In the genomic region with DNA sequence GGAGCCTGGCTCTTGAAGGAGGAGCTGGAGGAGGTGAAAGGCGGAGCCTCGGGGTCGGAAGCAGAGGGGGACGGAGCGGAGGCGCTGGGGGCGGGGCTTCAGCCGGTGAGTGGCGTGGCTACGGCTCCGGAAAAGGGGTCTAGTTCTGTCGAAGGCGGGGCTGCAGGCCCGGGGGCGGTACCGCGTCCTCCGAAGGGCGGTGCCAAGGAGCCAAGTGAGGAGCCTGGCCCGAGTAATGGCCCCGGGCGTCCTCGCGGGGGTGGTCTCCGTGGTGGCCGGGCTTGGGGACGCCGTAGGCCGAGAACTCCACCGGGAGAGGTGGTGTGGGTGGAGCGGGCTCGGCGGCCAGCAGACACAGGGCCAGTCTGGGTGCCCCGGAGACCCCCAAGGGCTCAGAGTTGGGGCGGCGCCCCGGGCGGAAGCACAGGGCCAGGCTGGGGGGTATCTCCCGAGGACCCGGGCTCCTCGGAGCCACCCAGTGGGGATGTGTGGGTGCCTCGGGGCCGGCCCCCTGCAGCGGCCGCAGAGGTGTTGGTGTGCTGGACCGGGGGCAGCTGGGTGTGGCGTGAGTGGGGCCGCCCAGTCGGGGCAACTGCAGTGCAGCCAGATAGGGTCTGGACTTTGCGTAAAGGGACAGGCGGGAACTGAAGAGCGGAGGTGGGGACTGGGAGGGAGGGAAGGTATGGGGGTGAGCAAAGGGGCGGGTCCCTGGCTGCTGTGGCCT, we compare ENCODE assay signal across 8 cellular contexts. TPM values are rescaled to one million over a fixed set of nuclear protein-coding genes. Genes with fewer than 3 reads are reported as not detected.
DNase-seq lines count a peak whose midpoint lies in the region; ATAC-seq and TF ChIP-seq lines count a peak whose summit lies in the region.

No MANE protein-coding gene starts in this region.

- no peaks in the 10 kb centered on the region for H3K27me3 ChIP-seq in liver (ENCODE audit: control insufficient read depth in 4 of 4, insufficient read depth in 4 of 4, low read length in 3 of 4)

- no peak for TF ChIP-seq CTCF in liver (IDR thresholded peaks at IDR 0.05; ENCODE audit: low read depth, low read length, missing input control)

- DNase-seq in AML-193 (lab: John Stamatoyannopoulos, UW) (peak; percentile 93 to 96), GM19238 (ENCODE audit: insufficient read length, low spot score) (peak; percentile 92), NCI-H524 (lab: John Stamatoyannopoulos, UW) (peak; percentile 95 to 97)
- peak; percentile 99 to 100 for DNase-seq in activated CD4-positive, alpha-beta T cell treated with anti-CD3 and anti-CD28 coated beads for 4 hours
- peak; percentile 100 for DNase-seq in stimulated activated CD4-positive, alpha-beta T cell treated with anti-CD3 and anti-CD28 coated beads, Interleukin-2, amount 100 ng/mL, for 48 hours

- WGBS in liver: under 1% methylated on average over 53 of the region's 53 CpGs

- H3K4me1 ChIP-seq in liver (ENCODE audit: control insufficient read depth in 4 of 4, insufficient read depth in 4 of 4, low read length in 3 of 4): peaks cover 21 to 59% (median 43%) of the 10 kb centered on the region in 4 donors

- peak overlapping the region in 1 of 2 donors; percentile 81 for H3K9ac ChIP-seq in liver (ENCODE audit: low read depth in 1 of 2, low read length in 2 of 2)

- H3K9me3 ChIP-seq in liver (ENCODE audit: control insufficient read depth in 4 of 4, low read length in 3 of 4): no peaks in the 10 kb centered on the region

- H3K27ac ChIP-seq in cingulate gyrus (ENCODE audit: low read depth, low read length): peak overlapping the region; percentile 100
- peak overlapping the region; percentile 97 to 99 for H3K27ac ChIP-seq in liver (ENCODE audit: low read depth in 1 of 2, low read length in 2 of 2)

- no peak for TF ChIP-seq RAD21 in liver (IDR thresholded peaks at IDR 0.05)

- peak; percentile 13 for ATAC-seq in HG03439 (IDR thresholded peaks at IDR 0.05; ENCODE audit: unreplicated experiment)

- peak overlapping the region; percentile 74 to 94 (median 80) for H3K4me3 ChIP-seq in liver (ENCODE audit: low read depth in 1 of 3, low read length in 3 of 3)

- peaks cover 0 to 6% (median 4%) of the 10 kb centered on the region in 4 donors for H3K36me3 ChIP-seq in liver (ENCODE audit: control insufficient read depth in 4 of 4, insufficient read depth in 3 of 4, low read depth in 1 of 4, low read length in 3 of 4)

TF ChIP-seq in liver, 16 proteins besides CTCF, POLR2A, EP300 and RAD21:
- TF ChIP-seq FOXA2 (IDR thresholded peaks at IDR 0.05): peak; percentile 16
- TF ChIP-seq, protein P1, sequence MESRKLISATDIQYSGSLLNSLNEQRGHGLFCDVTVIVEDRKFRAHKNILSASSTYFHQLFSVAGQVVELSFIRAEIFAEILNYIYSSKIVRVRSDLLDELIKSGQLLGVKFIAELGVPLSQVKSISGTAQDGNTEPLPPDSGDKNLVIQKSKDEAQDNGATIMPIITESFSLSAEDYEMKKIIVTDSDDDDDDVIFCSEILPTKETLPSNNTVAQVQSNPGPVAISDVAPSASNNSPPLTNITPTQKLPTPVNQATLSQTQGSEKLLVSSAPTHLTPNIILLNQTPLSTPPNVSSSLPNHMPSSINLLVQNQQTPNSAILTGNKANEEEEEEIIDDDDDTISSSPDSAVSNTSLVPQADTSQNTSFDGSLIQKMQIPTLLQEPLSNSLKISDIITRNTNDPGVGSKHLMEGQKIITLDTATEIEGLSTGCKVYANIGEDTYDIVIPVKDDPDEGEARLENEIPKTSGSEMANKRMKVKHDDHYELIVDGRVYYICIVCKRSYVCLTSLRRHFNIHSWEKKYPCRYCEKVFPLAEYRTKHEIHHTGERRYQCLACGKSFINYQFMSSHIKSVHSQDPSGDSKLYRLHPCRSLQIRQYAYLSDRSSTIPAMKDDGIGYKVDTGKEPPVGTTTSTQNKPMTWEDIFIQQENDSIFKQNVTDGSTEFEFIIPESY (IDR thresholded peaks at IDR 0.05): no peak
- no peak for TF ChIP-seq EGR1 (IDR thresholded peaks at IDR 0.05; ENCODE audit: low read depth in 2 of 2)
- peak; percentile 2 for TF ChIP-seq SP1 (IDR thresholded peaks at IDR 0.05)
- TF ChIP-seq FOXA1 (IDR thresholded peaks at IDR 0.05): no peak
- peak in 1 of 2 donors; percentile 39 for TF ChIP-seq HNF4A (conservative IDR thresholded peaks at IDR 0.05)
- no peak for TF ChIP-seq HNF4G (IDR thresholded peaks at IDR 0.05)
- TF ChIP-seq, protein P2, sequence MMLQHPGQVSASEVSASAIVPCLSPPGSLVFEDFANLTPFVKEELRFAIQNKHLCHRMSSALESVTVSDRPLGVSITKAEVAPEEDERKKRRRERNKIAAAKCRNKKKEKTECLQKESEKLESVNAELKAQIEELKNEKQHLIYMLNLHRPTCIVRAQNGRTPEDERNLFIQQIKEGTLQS (IDR thresholded peaks at IDR 0.05): no peak
- peak in 1 of 2 donors; percentile 44 for TF ChIP-seq RXRA (IDR thresholded peaks at IDR 0.05)
- TF ChIP-seq, protein P3, sequence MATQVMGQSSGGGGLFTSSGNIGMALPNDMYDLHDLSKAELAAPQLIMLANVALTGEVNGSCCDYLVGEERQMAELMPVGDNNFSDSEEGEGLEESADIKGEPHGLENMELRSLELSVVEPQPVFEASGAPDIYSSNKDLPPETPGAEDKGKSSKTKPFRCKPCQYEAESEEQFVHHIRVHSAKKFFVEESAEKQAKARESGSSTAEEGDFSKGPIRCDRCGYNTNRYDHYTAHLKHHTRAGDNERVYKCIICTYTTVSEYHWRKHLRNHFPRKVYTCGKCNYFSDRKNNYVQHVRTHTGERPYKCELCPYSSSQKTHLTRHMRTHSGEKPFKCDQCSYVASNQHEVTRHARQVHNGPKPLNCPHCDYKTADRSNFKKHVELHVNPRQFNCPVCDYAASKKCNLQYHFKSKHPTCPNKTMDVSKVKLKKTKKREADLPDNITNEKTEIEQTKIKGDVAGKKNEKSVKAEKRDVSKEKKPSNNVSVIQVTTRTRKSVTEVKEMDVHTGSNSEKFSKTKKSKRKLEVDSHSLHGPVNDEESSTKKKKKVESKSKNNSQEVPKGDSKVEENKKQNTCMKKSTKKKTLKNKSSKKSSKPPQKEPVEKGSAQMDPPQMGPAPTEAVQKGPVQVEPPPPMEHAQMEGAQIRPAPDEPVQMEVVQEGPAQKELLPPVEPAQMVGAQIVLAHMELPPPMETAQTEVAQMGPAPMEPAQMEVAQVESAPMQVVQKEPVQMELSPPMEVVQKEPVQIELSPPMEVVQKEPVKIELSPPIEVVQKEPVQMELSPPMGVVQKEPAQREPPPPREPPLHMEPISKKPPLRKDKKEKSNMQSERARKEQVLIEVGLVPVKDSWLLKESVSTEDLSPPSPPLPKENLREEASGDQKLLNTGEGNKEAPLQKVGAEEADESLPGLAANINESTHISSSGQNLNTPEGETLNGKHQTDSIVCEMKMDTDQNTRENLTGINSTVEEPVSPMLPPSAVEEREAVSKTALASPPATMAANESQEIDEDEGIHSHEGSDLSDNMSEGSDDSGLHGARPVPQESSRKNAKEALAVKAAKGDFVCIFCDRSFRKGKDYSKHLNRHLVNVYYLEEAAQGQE (IDR thresholded peaks at IDR 0.05): peak; percentile 31
- peak; percentile 81 for TF ChIP-seq YY1 (IDR thresholded peaks at IDR 0.05)
- TF ChIP-seq GABPA (IDR thresholded peaks at IDR 0.05 in 1 of 2, conservative IDR thresholded peaks at IDR 0.05 in 1 of 2): no peak
- TF ChIP-seq, protein P4, sequence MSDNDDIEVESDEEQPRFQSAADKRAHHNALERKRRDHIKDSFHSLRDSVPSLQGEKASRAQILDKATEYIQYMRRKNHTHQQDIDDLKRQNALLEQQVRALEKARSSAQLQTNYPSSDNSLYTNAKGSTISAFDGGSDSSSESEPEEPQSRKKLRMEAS (IDR thresholded peaks at IDR 0.05): peak; percentile 66
- TF ChIP-seq JUND (IDR thresholded peaks at IDR 0.05): peak in 1 of 2 donors; percentile 9

RNA-seq across cellular contexts. Expression of a gene that starts 0.7 kb away (rescaled TPM):
- 10 to 100 TPM; 60.8 to 79.0 TPM for total RNA-seq in liver
- polyA plus RNA-seq in liver: 100 to 1,000 TPM; 170 to 241 TPM

RNA-seq across cellular contexts. Expression of a gene that starts 5.2 kb away (rescaled TPM):
- 10 to 100 TPM; 34.9 to 41.7 TPM for total RNA-seq in liver
- 10 to 100 TPM; 24.2 to 57.6 TPM for polyA plus RNA-seq in liver

RNA-seq across cellular contexts. Expression of a gene that starts 7.2 kb away (rescaled TPM):
- 1 to 10 TPM; 3.6 to 9.5 TPM for total RNA-seq in liver
- polyA plus RNA-seq in liver: 10 to 100 TPM; 11.9 to 17.3 TPM

RNA-seq across cellular contexts. Expression of a gene that starts 9.7 kb away (rescaled TPM):
- 1 to 10 TPM; 7.7 to 8.5 TPM for total RNA-seq in liver
- polyA plus RNA-seq in liver: 1 to 10 TPM in 1 of 2 donors, under 1 TPM in 1; 0.79 to 3.1 TPM

RNA-seq across cellular contexts. Expression of a gene that starts 11.2 kb away (rescaled TPM):
- 10 to 100 TPM in 1 of 2 donors, 1 to 10 TPM in 1; 8.5 to 25.9 TPM for total RNA-seq in liver
- 10 to 100 TPM; 22.7 to 24.3 TPM for polyA plus RNA-seq in liver

Comparison
In these comparisons a context has a peak if more than half of its experiments do, and no peak if none do; other contexts are left out.
1. Peak in every context shown above with its lines: DNase-seq, ATAC-seq, H3K4me3 ChIP-seq and H3K27ac ChIP-seq.